14 cellular contexts compared by ENCODE assay signal in the genomic region with DNA sequence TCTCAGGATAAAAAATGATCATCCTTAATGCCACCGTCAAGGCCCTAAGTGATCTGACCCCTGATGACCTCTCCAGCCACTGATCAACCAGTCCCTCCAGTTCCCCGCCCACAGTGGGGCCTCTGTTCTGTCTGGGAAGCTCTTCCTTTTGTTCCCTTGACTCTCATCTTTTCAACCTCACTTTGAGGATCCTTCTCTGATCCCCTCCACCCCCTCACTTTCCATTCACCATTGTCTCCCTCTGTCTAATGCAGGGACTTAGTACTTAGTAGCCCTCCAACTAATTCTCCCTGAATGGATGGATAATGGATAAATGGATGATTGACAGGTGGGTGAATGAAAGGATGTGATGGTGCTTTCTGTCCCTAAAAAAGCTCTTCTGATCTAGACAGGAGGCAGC.
"Had no signal": no experiment of that assay in that cellular context is flagged by ENCODE, and none has a peak within 500 bp of the region (broad histone marks: within the 10 kb centered on the region; RNA-seq: fewer than 3 reads in every experiment).

No MANE protein-coding gene starts in this region.

- DNase-seq: activated CD4-positive, alpha-beta T cell treated with anti-CD3 and anti-CD28 coated beads, Interleukin-2, amount 10 ng/mL, durations not matched to agents 24 days and 14 days; activated CD8-positive, alpha-beta T cell treated with anti-CD3 and anti-CD28 coated beads, Interleukin-2, amount 10 ng/mL, durations not matched to agents 7 days and 5 days; activated naive CD4-positive, alpha-beta T cell treated with Interleukin-2 at 50 U/mL for 16 hours; activated naive CD8-positive, alpha-beta T cell treated with anti-CD3 and anti-CD28 coated beads, Interleukin-2, amount 10 ng/mL, durations not matched to agents 7 days and 5 days; activated T-cell treated with anti-CD3 and anti-CD28 coated beads, Interleukin-2, amount 50 U/mL, for 24 hours; amygdala; body of pancreas; caudate nucleus; foreskin fibroblast; midbrain; psoas muscle; spleen; stimulated activated CD4-positive, alpha-beta T cell treated with anti-CD3 and anti-CD28 coated beads, Interleukin-4, amount 100 ng/mL, for 4 hours had no signal

- ATAC-seq: activated CD8-positive, alpha-beta T cell treated with anti-CD3 and anti-CD28 coated beads, Interleukin-2, amount 10 ng/mL, durations not matched to agents 7 days and 5 days; body of pancreas; psoas muscle; stimulated activated memory B cell treated with anti-CD40 and anti-IgM and Interleukin-4, amounts not matched to agents 10 μg/mL and 1 μg/mL and 100 μg/mL, for 72 hours had no signal
